Comparison of ENCODE assay signal across 10 cellular contexts in the genomic region with DNA sequence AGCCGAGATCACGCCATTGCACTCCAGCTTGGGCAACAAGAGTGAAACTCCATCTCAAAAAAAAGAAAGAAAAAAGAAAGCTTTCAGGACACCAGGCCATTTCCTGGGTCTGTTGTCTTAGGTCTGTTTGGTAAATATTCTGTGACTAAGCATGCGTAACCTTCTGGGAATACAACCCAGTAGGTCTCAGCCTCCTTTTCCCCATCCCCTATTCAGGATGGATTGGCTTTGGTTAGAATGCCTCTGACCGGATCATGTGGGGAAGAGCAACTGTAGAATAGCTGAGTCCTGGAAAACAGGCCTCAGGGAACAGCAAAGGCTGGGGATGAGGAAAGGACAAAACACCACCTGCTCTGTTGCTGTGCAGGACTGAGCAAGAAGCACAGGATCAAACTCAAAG. TPM values are rescaled to one million over a fixed set of nuclear protein-coding genes. Genes with fewer than 3 reads are reported as not detected.
DNase-seq lines count a peak whose midpoint lies in the region; ATAC-seq and TF ChIP-seq lines count a peak whose summit lies in the region.
"Had no signal": no experiment of that assay in that cellular context is flagged by ENCODE, and none has a peak within 500 bp of the region (broad histone marks: within the 10 kb centered on the region; RNA-seq: fewer than 3 reads in every experiment).

No MANE protein-coding gene starts in this region.

- no peak for ATAC-seq in T-helper 17 cell
- no peak for ATAC-seq in gastroesophageal sphincter
- no peak for ATAC-seq in stimulated activated memory B cell treated with anti-CD40 and anti-IgM and Interleukin-4, amounts not matched to agents 10 μg/mL and 1 μg/mL and 100 μg/mL, for 72 hours
- ATAC-seq in HG03025 (IDR thresholded peaks at IDR 0.05; ENCODE audit: low FRiP score, unreplicated experiment): no peak

- H3K4me3 ChIP-seq in gastroesophageal sphincter: no peak overlapping the region

- no peak for TF ChIP-seq EP300 in gastroesophageal sphincter (IDR thresholded peaks at IDR 0.05)

- no peak for DNase-seq in T-helper 2 cell treated with Interferon-gamma antibody and Interleukin-4, amounts not matched to agents 5 μg/mL and 100 μg/mL, for 36 hours (ENCODE audit: low spot score)
- DNase-seq in T-helper 2 cell: no peak
- no peak for DNase-seq in T-helper 17 cell
- no peak for DNase-seq in EL
- DNase-seq in NCI-H446 treated with DMSO at 0.1 percent for 48 hours (lab: John Stamatoyannopoulos, UW): no peak
- DNase-seq: Kasumi-1 had no signal

- H3K4me1 Mint-ChIP-seq in T-helper 2 cell treated with Interferon-gamma antibody and Interleukin-4, amounts not matched to agents 5 μg/mL and 100 μg/mL, for 36 hours (ENCODE audit: low read depth): peaks cover 38% of the 10 kb centered on the region
- H3K4me1 Mint-ChIP-seq in T-helper 17 cell: peaks cover 38% of the 10 kb centered on the region
- H3K4me1 Mint-ChIP-seq in stimulated activated memory B cell treated with anti-CD40 and anti-IgM and Interleukin-4, amounts not matched to agents 10 μg/mL and 1 μg/mL and 100 μg/mL, for 72 hours: peaks cover 26% of the 10 kb centered on the region

- H3K36me3 Mint-ChIP-seq in T-helper 2 cell treated with Interferon-gamma antibody and Interleukin-4, amounts not matched to agents 5 μg/mL and 100 μg/mL, for 36 hours (ENCODE audit: low read depth): peaks cover 3% of the 10 kb centered on the region
- no peaks in the 10 kb centered on the region for H3K36me3 Mint-ChIP-seq in T-helper 17 cell (ENCODE audit: low read depth)
- no peaks in the 10 kb centered on the region for H3K36me3 Mint-ChIP-seq in stimulated activated memory B cell treated with anti-CD40 and anti-IgM and Interleukin-4, amounts not matched to agents 10 μg/mL and 1 μg/mL and 100 μg/mL, for 72 hours

- no peaks in the 10 kb centered on the region for H3K9me3 Mint-ChIP-seq in T-helper 2 cell treated with Interferon-gamma antibody and Interleukin-4, amounts not matched to agents 5 μg/mL and 100 μg/mL, for 36 hours
- no peaks in the 10 kb centered on the region for H3K9me3 Mint-ChIP-seq in stimulated activated memory B cell treated with anti-CD40 and anti-IgM and Interleukin-4, amounts not matched to agents 10 μg/mL and 1 μg/mL and 100 μg/mL, for 72 hours

- peak overlapping the region; percentile 98 for H3K27ac Mint-ChIP-seq in T-helper 2 cell treated with Interferon-gamma antibody and Interleukin-4, amounts not matched to agents 5 μg/mL and 100 μg/mL, for 36 hours
- peak overlapping the region; percentile 96 for H3K27ac Mint-ChIP-seq in T-helper 17 cell
- H3K27ac Mint-ChIP-seq in stimulated activated memory B cell treated with anti-CD40 and anti-IgM and Interleukin-4, amounts not matched to agents 10 μg/mL and 1 μg/mL and 100 μg/mL, for 72 hours: peak overlapping the region; percentile 99

- peaks cover 0 to 69% (median 6%) of the 10 kb centered on the region in 3 donors for H3K4me1 ChIP-seq in gastroesophageal sphincter

- H3K36me3 ChIP-seq in gastroesophageal sphincter: peaks cover 0 to 6% of the 10 kb centered on the region in 2 donors
- H3K36me3 ChIP-seq: ascending aorta had no signal

- no peak for TF ChIP-seq POLR2A in gastroesophageal sphincter (IDR thresholded peaks at IDR 0.05)

- H3K27ac ChIP-seq in gastroesophageal sphincter: peak overlapping the region in 3 of 4 donors; percentile 92 to 93 (median 92)

- H3K27me3 ChIP-seq in gastroesophageal sphincter: no peaks in the 10 kb centered on the region
- H3K27me3 ChIP-seq: ascending aorta had no signal

- peak overlapping the region; percentile 89 for H3K4me3 Mint-ChIP-seq in T-helper 2 cell treated with Interferon-gamma antibody and Interleukin-4, amounts not matched to agents 5 μg/mL and 100 μg/mL, for 36 hours
- H3K4me3 Mint-ChIP-seq in T-helper 17 cell: peak overlapping the region; percentile 36
- H3K4me3 Mint-ChIP-seq in stimulated activated memory B cell treated with anti-CD40 and anti-IgM and Interleukin-4, amounts not matched to agents 10 μg/mL and 1 μg/mL and 100 μg/mL, for 72 hours: no peak overlapping the region

- 92 to 100% methylated on average over 3 to 4 of the region's 4 CpGs for WGBS in gastroesophageal sphincter (ENCODE audit: low coverage in 1 of 2), 2 donors

- no peaks in the 10 kb centered on the region for H3K9me3 ChIP-seq in T-helper 17 cell (ENCODE audit: control insufficient read depth, low read length, poor library complexity, severe bottlenecking)
- H3K9me3 ChIP-seq in gastroesophageal sphincter: no peaks in the 10 kb centered on the region
- H3K9me3 ChIP-seq: ascending aorta had no signal

- H3K27me3 Mint-ChIP-seq in T-helper 2 cell treated with Interferon-gamma antibody and Interleukin-4, amounts not matched to agents 5 μg/mL and 100 μg/mL, for 36 hours (ENCODE audit: low read depth): no peaks in the 10 kb centered on the region
- no peaks in the 10 kb centered on the region for H3K27me3 Mint-ChIP-seq in T-helper 17 cell
- no peaks in the 10 kb centered on the region for H3K27me3 Mint-ChIP-seq in stimulated activated memory B cell treated with anti-CD40 and anti-IgM and Interleukin-4, amounts not matched to agents 10 μg/mL and 1 μg/mL and 100 μg/mL, for 72 hours

- no peak for TF ChIP-seq CTCF in gastroesophageal sphincter (IDR thresholded peaks at IDR 0.05)

RNA-seq across cellular contexts. Expression of gene PDCL3, which starts 1.6 kb away (rescaled TPM):
- 10 to 100 TPM; 24.6 to 25.7 TPM for total RNA-seq in T-helper 17 cell
- total RNA-seq in gastroesophageal sphincter: 10 to 100 TPM; 20.5 to 63.8 (median 42.5) TPM
